Comparison of ENCODE assay signal across 9 cellular contexts in genomic region chr10:100528123-100528884, GRCh38. TPM values are rescaled to one million over a fixed set of nuclear protein-coding genes. Genes with fewer than 3 reads are reported as not detected.
A peak's percentile ranks its signal among the peaks of the same experiment; 100 is the strongest.
DNase-seq lines count a peak whose midpoint lies in the region; ATAC-seq, FAIRE-seq and TF ChIP-seq lines count a peak whose summit lies in the region.
"Had no signal": no experiment of that assay in that cellular context is flagged by ENCODE, and none has a peak within 500 bp of the region (broad histone marks: within the 10 kb centered on the region; RNA-seq: fewer than 3 reads in every experiment).

No MANE protein-coding gene starts in this region.

- H3K27me3 Mint-ChIP-seq in astrocyte (ENCODE audit: low read depth, unreplicated experiment) (no peaks in the 10 kb centered on the region), memory B cell (no peaks in the 10 kb centered on the region)

- H3K4me3 ChIP-seq in left ventricle myocardium inferior (peak overlapping the region; percentile 75), astrocyte (ENCODE audit: insufficient read depth, low read depth, low read length) (peak overlapping the region; percentile 95), aorta (ENCODE audit: low read length in 2 of 2) (peak overlapping the region; percentile 35 to 74)

- no peak for ATAC-seq in left cardiac atrium
- peak; percentile 38 for ATAC-seq in memory B cell (ENCODE audit: low read depth)
- ATAC-seq in aorta (ENCODE audit: low FRiP score) = no peak

- DNase-seq in left ventricle myocardium inferior = no peak
- no peak for DNase-seq in left cardiac atrium
- no peak for DNase-seq in astrocyte (ENCODE audit: low read depth)
- DNase-seq in memory B cell (ENCODE audit: low spot score in 2 of 2) = no peak
- no peak for DNase-seq in aorta
- no peak for DNase-seq in GDM1 (lab: John Stamatoyannopoulos, UW)
- DNase-seq in NCI-H2029 treated with DMSO at 0.1 percent for 48 hours (lab: John Stamatoyannopoulos, UW) = no peak
- no peak for DNase-seq in NCI-H1417 treated with DMSO at 0.1 percent for 48 hours (lab: John Stamatoyannopoulos, UW)
- DNase-seq: occipital lobe had no signal

- no peak overlapping the region for H2AFZ ChIP-seq in astrocyte (ENCODE audit: low read depth, low read length)

- H3K4me3 Mint-ChIP-seq in astrocyte (ENCODE audit: unreplicated experiment) (peak overlapping the region; percentile 100), memory B cell (peak overlapping the region; percentile 100)

- H3K36me3 ChIP-seq in left ventricle myocardium inferior (peaks cover 44% of the 10 kb centered on the region), astrocyte (ENCODE audit: insufficient read depth, low read length) (peaks cover 14% of the 10 kb centered on the region), aorta (ENCODE audit: control insufficient read depth in 1 of 2, insufficient read depth in 2 of 2, low read length in 1 of 2) (peaks cover 0 to 5% of the 10 kb centered on the region in 2 donors)

- peaks cover 6% of the 10 kb centered on the region for H4K20me1 ChIP-seq in astrocyte (ENCODE audit: insufficient read depth, low read length)

- no peak for FAIRE-seq in astrocyte (lab: Jason Lieb, UNC)

- H3K9me3 ChIP-seq in left ventricle myocardium inferior (replicated peaks) (no peaks in the 10 kb centered on the region), astrocyte (ENCODE audit: insufficient read depth, low read depth, low read length) (no peaks in the 10 kb centered on the region), aorta (ENCODE audit: control insufficient read depth, low read length) (no peaks in the 10 kb centered on the region)

- peaks cover 39% of the 10 kb centered on the region for H3K79me2 ChIP-seq in astrocyte (ENCODE audit: insufficient read depth, low read length)

- H3K4me2 ChIP-seq in astrocyte (ENCODE audit: low read length) = peak overlapping the region; percentile 99

- TF ChIP-seq CTCF in left ventricle myocardium inferior (IDR thresholded peaks at IDR 0.05; ENCODE audit: borderline replicate concordance) = no peak
- TF ChIP-seq CTCF in astrocyte (IDR thresholded peaks at IDR 0.05; ENCODE audit: insufficient read depth, low read depth, low read length) = no peak

- H3K4me1 Mint-ChIP-seq in astrocyte (ENCODE audit: low read depth, unreplicated experiment) = peaks cover 11% of the 10 kb centered on the region
- H3K4me1 Mint-ChIP-seq in memory B cell = peaks cover 21% of the 10 kb centered on the region

- H3K27me3 ChIP-seq in left ventricle myocardium inferior (ENCODE audit: low read depth) (no peaks in the 10 kb centered on the region), astrocyte (ENCODE audit: insufficient read depth, low read length) (no peaks in the 10 kb centered on the region), aorta (ENCODE audit: control insufficient read depth in 1 of 2, insufficient read depth in 2 of 2, low read length in 1 of 2) (no peaks in the 10 kb centered on the region)

- H3K27ac ChIP-seq in left ventricle myocardium inferior (replicated peaks) (peak overlapping the region; percentile 90), astrocyte (ENCODE audit: low read depth, low read length) (no peak overlapping the region), aorta (ENCODE audit: low read depth in 1 of 2, low read length in 2 of 2) (no peak overlapping the region)

- H3K9ac ChIP-seq in astrocyte (ENCODE audit: low read length) = peak overlapping the region; percentile 97

- H3K36me3 Mint-ChIP-seq in astrocyte (ENCODE audit: low read depth, unreplicated experiment) (peaks cover 14% of the 10 kb centered on the region), memory B cell (peaks cover 23% of the 10 kb centered on the region)

- WGBS in aorta, 2 donors = 58 to 59% methylated on average over 7 of the region's 7 CpGs

- intact Hi-C loops in left ventricle myocardium inferior (cut with micrococcal nuclease) = no loop called here
- intact Hi-C loops in left cardiac atrium (cut with DNase I) = no loop called here
- intact Hi-C loops in aorta (cut with DNase I) = no loop called here

- H3K27ac Mint-ChIP-seq in astrocyte (ENCODE audit: unreplicated experiment) = peak overlapping the region; percentile 71
- peak overlapping the region; percentile 97 for H3K27ac Mint-ChIP-seq in memory B cell

- no peaks in the 10 kb centered on the region for H3K9me3 Mint-ChIP-seq in astrocyte (ENCODE audit: unreplicated experiment)
- H3K9me3 Mint-ChIP-seq in memory B cell = no peaks in the 10 kb centered on the region

- H3K4me1 ChIP-seq in left ventricle myocardium inferior (peaks cover 42% of the 10 kb centered on the region), astrocyte (ENCODE audit: insufficient read depth, low read length) (peaks cover 13% of the 10 kb centered on the region), aorta (ENCODE audit: control insufficient read depth in 1 of 2, insufficient read depth in 2 of 2, low read length in 2 of 2) (no peaks in the 10 kb centered on the region)

RNA-seq across cellular contexts. Expression of gene NDUFB8, which starts 1.4 kb away (rescaled TPM):
- total RNA-seq in left ventricle myocardium inferior (430 TPM), left cardiac atrium (100 to 1,000 TPM; 356 to 364 TPM), astrocyte (155 TPM in 2 replicates), aorta (100 to 1,000 TPM; 127 TPM)
- polyA plus RNA-seq in aorta = 100 to 1,000 TPM; 322 to 337 TPM

RNA-seq across cellular contexts. Expression of gene HIF1AN, which starts 7.4 kb away (rescaled TPM):
- total RNA-seq in left ventricle myocardium inferior (53.4 TPM), left cardiac atrium (10 to 100 TPM; 30.7 to 37.8 TPM), astrocyte (49.4 and 50.1 TPM in 2 replicates), aorta (10 to 100 TPM; 35.8 to 42.7 TPM)
- polyA plus RNA-seq in aorta = 10 to 100 TPM in 1 of 2 donors, 1 to 10 TPM in 1; 6.0 to 10.8 TPM

RNA-seq across cellular contexts. Expression of gene SEC31B, which starts 8.6 kb away (rescaled TPM):
- total RNA-seq in left ventricle myocardium inferior = 8.8 TPM
- total RNA-seq in left cardiac atrium = 10 to 100 TPM in 1 of 2 donors, 1 to 10 TPM in 1; 7.0 to 11.7 TPM
- total RNA-seq in astrocyte = 7.8 TPM in 2 replicates
- total RNA-seq in aorta = 10 to 100 TPM in 1 of 2 donors, 1 to 10 TPM in 1; 8.7 to 16.9 TPM
- polyA plus RNA-seq in aorta = 10 to 100 TPM in 1 of 2 donors, 1 to 10 TPM in 1; 4.6 to 20.0 TPM
